11 cellular contexts compared by ENCODE assay signal in genomic region chr12:6334359-6334758, GRCh38. TPM values are rescaled to one million over a fixed set of nuclear protein-coding genes. Genes with fewer than 3 reads are reported as not detected.
DNase-seq lines count a peak whose midpoint lies in the region; ATAC-seq, FAIRE-seq and TF ChIP-seq lines count a peak whose summit lies in the region.
"Had no signal": no experiment of that assay in that cellular context is flagged by ENCODE, and none has a peak within 500 bp of the region (broad histone marks: within the 10 kb centered on the region; RNA-seq: fewer than 3 reads in every experiment).

No MANE protein-coding gene starts in this region.

- peaks cover 38% of the 10 kb centered on the region for H3K4me1 Mint-ChIP-seq in GM23338
- H3K4me1 Mint-ChIP-seq in activated CD8-positive, alpha-beta T cell treated with anti-CD3 and anti-CD28 coated beads for 36 hours (ENCODE audit: low read depth): peaks cover 57% of the 10 kb centered on the region

- H3K4me2 ChIP-seq in GM23338: peak overlapping the region; percentile 50; the same call in 1 of the 2 replicates

- H3K4me3 ChIP-seq in GM23338: no peak overlapping the region
- H3K4me3 ChIP-seq in right atrium auricular region: no peak overlapping the region
- H3K4me3 ChIP-seq in small intestine (ENCODE audit: low read depth in 1 of 2, low read length in 2 of 2): no peak overlapping the region

- DNase-seq in GM23338 (ENCODE audit: low spot score) (no peak), right atrium auricular region (ENCODE audit: low spot score) (no peak), small intestine (no peak), NCI-H526 treated with DMSO at 0.1 percent for 48 hours (lab: John Stamatoyannopoulos, UW) (no peak), NCI-H1092 (lab: John Stamatoyannopoulos, UW) (no peak), NCI-H345 (lab: John Stamatoyannopoulos, UW) (no peak)
- no peak for DNase-seq in activated CD8-positive, alpha-beta T cell treated with anti-CD3 and anti-CD28 coated beads for 36 hours
- DNase-seq: cerebellar nuclear complex, hippocampal formation, NCI-H1417 treated with DMSO at 0.1 percent for 48 hours had no signal

- H3F3A ChIP-seq in GM23338 (replicated peaks; ENCODE audit: low read depth): peaks cover 33% of the 10 kb centered on the region; the same call in 1 of the 2 replicates

- FAIRE-seq in small intestine (lab: Jason Lieb, UNC): no peak

- ATAC-seq in GM23338: no peak
- no peak for ATAC-seq in activated CD8-positive, alpha-beta T cell treated with anti-CD3 and anti-CD28 coated beads for 36 hours

- no peaks in the 10 kb centered on the region for H4K20me1 ChIP-seq in GM23338 (replicated peaks; ENCODE audit: insufficient read depth)

- H3K9me3 Mint-ChIP-seq in GM23338: no peaks in the 10 kb centered on the region
- H3K9me3 Mint-ChIP-seq in activated CD8-positive, alpha-beta T cell treated with anti-CD3 and anti-CD28 coated beads for 36 hours: no peaks in the 10 kb centered on the region
- H3K9me3 Mint-ChIP-seq: HFFc6 had no signal

- peaks cover 54% of the 10 kb centered on the region for H3K36me3 Mint-ChIP-seq in GM23338 (ENCODE audit: low read depth)
- peaks cover 59% of the 10 kb centered on the region for H3K36me3 Mint-ChIP-seq in activated CD8-positive, alpha-beta T cell treated with anti-CD3 and anti-CD28 coated beads for 36 hours (ENCODE audit: low read depth)

- H3K27me3 ChIP-seq in GM23338 (ENCODE audit: insufficient read depth) (no peaks in the 10 kb centered on the region), right atrium auricular region (no peaks in the 10 kb centered on the region), small intestine (ENCODE audit: control insufficient read depth in 2 of 2, insufficient read depth in 2 of 2, low read length in 2 of 2) (no peaks in the 10 kb centered on the region)

- H3K4me3 Mint-ChIP-seq in GM23338: no peak overlapping the region; the same call in 2 of the 3 replicates
- peak overlapping the region; percentile 48 for H3K4me3 Mint-ChIP-seq in activated CD8-positive, alpha-beta T cell treated with anti-CD3 and anti-CD28 coated beads for 36 hours
- H3K4me3 Mint-ChIP-seq: HFFc6 had no signal

- H3K4me1 ChIP-seq in GM23338 (ENCODE audit: insufficient read depth) (peaks cover 52% of the 10 kb centered on the region), right atrium auricular region (peaks cover 0 to 71% of the 10 kb centered on the region in 2 donors), small intestine (ENCODE audit: control insufficient read depth in 2 of 2, insufficient read depth in 1 of 2, low read depth in 1 of 2, low read length in 1 of 2) (peaks cover 2 to 4% of the 10 kb centered on the region in 2 donors)

- POLR2A ChIA-PET in activated CD8-positive, alpha-beta T cell treated with anti-CD3 and anti-CD28 coated beads for 36 hours (lab: Charles Lee): interaction anchor here (0.6 to 3.7 kb wide), 13 partner anchors 8 to 198 kb away, joined by 3 to 16 read pairs (median 3); partner anchors contain the start of gene VAMP1

- H3K36me3 ChIP-seq in GM23338 (ENCODE audit: insufficient read depth) (peaks cover 19% of the 10 kb centered on the region; the same call in 1 of the 2 replicates), right atrium auricular region (peaks cover 58% of the 10 kb centered on the region), small intestine (ENCODE audit: control insufficient read depth in 2 of 2, insufficient read depth in 2 of 2, low read length in 2 of 2) (peaks cover 14 to 33% of the 10 kb centered on the region in 2 donors)

- peaks cover 47% of the 10 kb centered on the region for H3K79me2 ChIP-seq in GM23338 (replicated peaks; ENCODE audit: insufficient read depth)

- peak overlapping the region; percentile 87; the same call in 1 of the 2 replicates for H3K27ac Mint-ChIP-seq in GM23338
- peak overlapping the region; percentile 77 for H3K27ac Mint-ChIP-seq in activated CD8-positive, alpha-beta T cell treated with anti-CD3 and anti-CD28 coated beads for 36 hours
- H3K27ac Mint-ChIP-seq: HFFc6 had no signal

- H3K9me2 ChIP-seq in GM23338 (ENCODE audit: insufficient read depth): no peaks in the 10 kb centered on the region

- peaks cover 15% of the 10 kb centered on the region for H3K27me3 Mint-ChIP-seq in GM23338 (ENCODE audit: insufficient read depth, low read depth, poor library complexity)
- no peaks in the 10 kb centered on the region for H3K27me3 Mint-ChIP-seq in activated CD8-positive, alpha-beta T cell treated with anti-CD3 and anti-CD28 coated beads for 36 hours

- TF ChIP-seq CTCF in GM23338 (conservative IDR thresholded peaks at IDR 0.05; ENCODE audit: low read depth in 2 of 2) (no peak), right atrium auricular region (IDR thresholded peaks at IDR 0.05) (no peak)
- TF ChIP-seq CTCF in activated CD8-positive, alpha-beta T cell treated with anti-CD3 and anti-CD28 coated beads for 36 hours (IDR thresholded peaks at IDR 0.05): no peak

- CTCF ChIA-PET in activated CD8-positive, alpha-beta T cell treated with anti-CD3 and anti-CD28 coated beads for 36 hours (lab: Charles Lee): interaction anchor here (0.8 to 5.9 kb wide), 10 partner anchors 9 to 198 kb away, joined by 3 to 45 read pairs (median 10); partner anchors contain the start of gene TAPBPL

- 55 to 59% (median 57%) methylated on average over 5 of the region's 5 CpGs for WGBS in small intestine, 3 donors

- H3K9me3 ChIP-seq in right atrium auricular region: no peaks in the 10 kb centered on the region
- no peaks in the 10 kb centered on the region for H3K9me3 ChIP-seq in small intestine (ENCODE audit: control insufficient read depth, low read depth)

- H2AFZ ChIP-seq in GM23338: no peak overlapping the region

- H3K27ac ChIP-seq in GM23338 (ENCODE audit: low read depth): 0 out of 2 replicates have a peak overlapping the region, but pooled peaks have one; percentile 98
- H3K27ac ChIP-seq in right atrium auricular region: peak overlapping the region; percentile 98
- H3K27ac ChIP-seq in small intestine (ENCODE audit: low read depth in 1 of 2, low read length in 1 of 2): peak overlapping the region; percentile 87 to 97

- intact Hi-C loops in activated CD8-positive, alpha-beta T cell treated with anti-CD3 and anti-CD28 coated beads for 36 hours (cut with micrococcal nuclease): loop anchor here (5.0 to 10.0 kb wide), 4 partner anchors 33 to 200 kb away; partner anchors contain the start of gene GAPDH

TF ChIP-seq in GM23338, 12 proteins besides CTCF, POLR2A, EP300 and RAD21:
- TF ChIP-seq CREB1 (CRISPR knock-in tag; IDR thresholded peaks at IDR 0.05; ENCODE audit: low read depth) (no peak), JUNB (IDR thresholded peaks at IDR 0.05; ENCODE audit: unreplicated experiment) (no peak), STAT1 (IDR thresholded peaks at IDR 0.05; ENCODE audit: unreplicated experiment) (no peak), ETS1 (IDR thresholded peaks at IDR 0.05) (no peak), EZH2phosphoT487 (IDR thresholded peaks at IDR 0.05; ENCODE audit: unreplicated experiment) (no peak), POLR2AphosphoS5 (IDR thresholded peaks at IDR 0.05; ENCODE audit: low read depth) (no peak)

RNA-seq across cellular contexts. Expression of gene TNFRSF1A, which starts 7.5 kb away (rescaled TPM):
- total RNA-seq in GM23338 (2014; rRNA removed; shearing (Covaris generic)): 36.7 and 43.4 TPM in 2 replicates
- polyA plus RNA-seq in GM23338 (2016; fragmentation: Nextera tagmentation; extraction: Ambion mirVana): 24.3 and 28.5 TPM in 2 replicates
- total RNA-seq in activated CD8-positive, alpha-beta T cell treated with anti-CD3 and anti-CD28 coated beads for 36 hours: 10 to 100 TPM; 40.6 TPM
- total RNA-seq in right atrium auricular region: 100 to 1,000 TPM in 1 of 2 donors, 10 to 100 TPM in 1; 62.9 to 176 TPM
- 100 to 1,000 TPM in 1 of 3 donors, 10 to 100 TPM in 2; 77.2 to 102 (median 92.9) TPM for polyA plus RNA-seq in small intestine

RNA-seq across cellular contexts. Expression of gene PLEKHG6, which starts 23.9 kb away (rescaled TPM):
- 21.3 and 174 TPM in 2 replicates for total RNA-seq in GM23338 (2014; rRNA removed; shearing (Covaris generic))
- 15.7 and 18.0 TPM in 2 replicates for polyA plus RNA-seq in GM23338 (2016; fragmentation: Nextera tagmentation; extraction: Ambion mirVana)
- total RNA-seq in activated CD8-positive, alpha-beta T cell treated with anti-CD3 and anti-CD28 coated beads for 36 hours: not detected
- under 1 TPM in 1 of 2 donors, not detected in 1; 0.51 TPM for total RNA-seq in right atrium auricular region
- polyA plus RNA-seq in small intestine: 100 to 1,000 TPM in 2 of 3 donors, 10 to 100 TPM in 1; 48.0 to 167 (median 105) TPM
- total RNA-seq: HFFc6 had no signal

RNA-seq across cellular contexts. Expression of gene SCNN1A, which starts 41.0 kb away (rescaled TPM):
- 125 and 134 TPM in 2 replicates for total RNA-seq in GM23338 (2014; rRNA removed; shearing (Covaris generic))
- polyA plus RNA-seq in GM23338 (2016; fragmentation: Nextera tagmentation; extraction: Ambion mirVana) (34.0 and 37.1 TPM in 2 replicates), small intestine (10 to 100 TPM; 12.3 to 18.9 (median 14.4) TPM)
- 1 to 10 TPM; 2.3 to 3.8 TPM for total RNA-seq in activated CD8-positive, alpha-beta T cell treated with anti-CD3 and anti-CD28 coated beads for 36 hours
- total RNA-seq in right atrium auricular region: 10 to 100 TPM in 1 of 2 donors, 1 to 10 TPM in 1; 2.7 to 18.7 TPM

RNA-seq across cellular contexts. Expression of gene LTBR, which starts 49.6 kb away (rescaled TPM):
- total RNA-seq in GM23338 (2014; rRNA removed; shearing (Covaris generic)): 6.8 and 7.1 TPM in 2 replicates
- polyA plus RNA-seq in GM23338 (2016; fragmentation: Nextera tagmentation; extraction: Ambion mirVana) (6.1 and 10.5 TPM in 2 replicates), small intestine (10 to 100 TPM; 56.5 to 80.9 (median 65.5) TPM)
- total RNA-seq in activated CD8-positive, alpha-beta T cell treated with anti-CD3 and anti-CD28 coated beads for 36 hours: 1 to 10 TPM; 1.5 to 1.6 TPM
- total RNA-seq in right atrium auricular region: 10 to 100 TPM; 63.6 to 72.1 TPM

Comparison
In these comparisons a context has a peak if more than half of its experiments do, and no peak if none do; other contexts are left out.
1. RNA of gene PLEKHG6, which starts 23.9 kb away (total RNA-seq): 21.3 to 174 TPM in GM23338; 0.51 TPM in right atrium auricular region and not detected in activated CD8-positive, alpha-beta T cell treated with anti-CD3 and anti-CD28 coated beads for 36 hours; every median in the first group is over 10 times any median in the second.
2. Peak in every context shown above with its lines, with median percentiles within 50 percentile points of each other: H3K27ac ChIP-seq.